16 cellular contexts compared by ENCODE assay signal in the genomic region with DNA sequence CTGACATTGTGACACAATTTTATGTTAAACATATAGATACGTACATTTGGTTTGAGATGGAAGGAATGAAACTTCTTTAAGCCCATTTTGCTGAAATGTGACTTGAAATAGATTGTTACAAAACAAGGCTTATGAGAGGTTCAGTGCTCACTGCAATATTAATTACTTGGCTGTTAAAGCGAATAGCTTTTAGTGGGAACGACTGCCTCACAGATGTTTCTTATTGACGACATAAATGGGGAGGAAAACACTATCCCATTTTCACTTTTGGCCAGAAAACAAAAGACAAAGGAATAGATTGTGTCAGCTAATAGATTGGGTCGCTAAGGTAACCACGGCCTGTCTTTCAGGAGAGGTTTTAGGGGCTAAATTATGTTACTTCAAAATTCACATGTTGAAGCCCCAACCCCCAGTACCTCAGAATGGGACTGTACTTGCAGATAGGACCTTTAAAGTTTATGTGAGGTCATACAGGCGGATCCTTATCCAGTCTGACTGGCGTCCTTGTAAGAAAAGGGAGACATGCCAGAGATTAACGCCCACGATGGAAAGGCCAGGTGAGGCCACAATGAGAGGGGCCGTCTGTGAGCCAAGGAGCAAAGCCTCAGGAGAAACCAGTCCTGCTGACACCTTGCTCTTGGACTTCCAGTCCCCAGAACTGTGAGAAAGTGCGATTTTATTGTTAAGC. TPM values are rescaled to one million over a fixed set of nuclear protein-coding genes. Genes with fewer than 3 reads are reported as not detected.
DNase-seq lines count a peak whose midpoint lies in the region; ATAC-seq and TF ChIP-seq lines count a peak whose summit lies in the region.
"Had no signal": no experiment of that assay in that cellular context is flagged by ENCODE, and none has a peak within 500 bp of the region (broad histone marks: within the 10 kb centered on the region; RNA-seq: fewer than 3 reads in every experiment).

No MANE protein-coding gene starts in this region.

- H3K36me3 ChIP-seq in GM23248 (ENCODE audit: low read depth) = peaks cover 4% of the 10 kb centered on the region; the same call in 1 of the 2 replicates

- H3K27me3 ChIP-seq in GM23248 (replicated peaks; ENCODE audit: insufficient read depth) (no peaks in the 10 kb centered on the region), dorsolateral prefrontal cortex (no peaks in the 10 kb centered on the region)

- H3K4me3 ChIP-seq in GM23248 (peak overlapping the region; percentile 24; the same call in 1 of the 2 replicates), dorsolateral prefrontal cortex (peak overlapping the region in 25 of 59 donors; percentile 3 to 47 (median 16))

- peak overlapping the region; percentile 10 for H3K4me2 ChIP-seq in GM23248 (ENCODE audit: unreplicated experiment)

- H3K27ac ChIP-seq in GM23248 (0 out of 2 replicates have a peak overlapping the region, but pooled peaks have one; percentile 35), dorsolateral prefrontal cortex (peak overlapping the region; percentile 41 to 96 (median 88))
- H3K27ac ChIP-seq: HL-60 had no signal

- H3K79me2 ChIP-seq in GM23248 (ENCODE audit: insufficient read depth) = peaks cover 85% of the 10 kb centered on the region

- DNase-seq in GM23248 (peak; percentile 23), dorsolateral prefrontal cortex (no peak), left ventricle myocardium superior (no peak), sciatic nerve (ENCODE audit: low spot score) (no peak), NCI-H2029 (lab: John Stamatoyannopoulos, UW) (no peak), NCI-H1105 (lab: John Stamatoyannopoulos, UW) (no peak), dedifferentiated amniotic fluid mesenchymal stem cell (ENCODE audit: extremely low spot score) (no peak)
- DNase-seq in activated CD8-positive, alpha-beta memory T cell treated with anti-CD3 and anti-CD28 coated beads, Interleukin-2, amount 50 U/mL, for 48 hours = no peak
- DNase-seq: central memory CD4-positive, alpha-beta T cell; NCI-H1436 treated with DMSO at 0.1 percent for 48 hours; NCI-H510A; stimulated activated CD4-positive, alpha-beta T cell treated with anti-CD3 and anti-CD28 coated beads, Interleukin-12 subunit alpha, Interleukin-12 subunit beta, amount 100 ng/mL, for 4 hours; stimulated activated naive CD8-positive, alpha-beta T cell treated with anti-CD3 and anti-CD28 coated beads, Interleukin-15, amount 100 ng/mL, for 72 hours had no signal

- WGBS in GM23248 (ENCODE audit: low coverage in 1 of 2, low lambda C conversion rate in 2 of 2, missing lambda C conversion rate in 2 of 2), 2 experiments = 27 to 29% methylated on average over 12 of the region's 12 CpGs

- no peaks in the 10 kb centered on the region for H3K9me2 ChIP-seq in GM23248 (ENCODE audit: insufficient read depth)

- H3F3A ChIP-seq in GM23248 (ENCODE audit: insufficient read depth) = no peaks in the 10 kb centered on the region; the same call in 1 of the 2 replicates

- no peak for TF ChIP-seq CTCF in dorsolateral prefrontal cortex (IDR thresholded peaks at IDR 0.05 in 54 of 56, conservative IDR thresholded peaks at IDR 0.05 in 2 of 56; ENCODE audit: low read depth in 1 of 56, partially characterized antibody in 56 of 56)

- no peaks in the 10 kb centered on the region for H4K20me1 ChIP-seq in GM23248 (ENCODE audit: insufficient read depth)

- in situ Hi-C loops in GM23248 (cut with MboI) = no loop called here

- H3K9me3 ChIP-seq in GM23248 (ENCODE audit: low read depth) = no peaks in the 10 kb centered on the region

- peaks cover 18% of the 10 kb centered on the region for H3K4me1 ChIP-seq in GM23248 (ENCODE audit: insufficient read depth)

- peak; percentile 57 for ATAC-seq in left ventricle myocardium superior
- peak; percentile 68 for ATAC-seq in sciatic nerve
- ATAC-seq: activated naive CD4-positive, alpha-beta T cell treated with anti-CD3 and anti-CD28 coated beads, Interleukin-2, amount 50 U/mL, for 72 hours; Panc1; stimulated activated naive CD8-positive, alpha-beta T cell treated with anti-CD3 and anti-CD28 coated beads, Interleukin-15, amount 100 ng/mL, for 72 hours had no signal

- intact Hi-C loops in dorsolateral prefrontal cortex (cut with DNase I) = no loop called here
- intact Hi-C loops in left ventricle myocardium superior (cut with micrococcal nuclease) = no loop called here
- intact Hi-C loops in sciatic nerve (cut with DNase I) = no loop called here

- 0 out of 2 replicates have a peak overlapping the region, but pooled peaks have one; percentile 6 for H3K9ac ChIP-seq in GM23248

- peak overlapping the region; percentile 68 for H2AFZ ChIP-seq in GM23248

RNA-seq across cellular contexts. Expression of gene INPP1, which starts 10.8 kb away (rescaled TPM):
- 4.2 and 7.1 TPM in 2 replicates for total RNA-seq in GM23248 (2014; rRNA removed; shearing (Covaris generic))
- 28.7 and 29.6 TPM in 2 replicates for polyA plus RNA-seq in GM23248 (2016; fragmentation: Nextera tagmentation; extraction: Ambion mirVana)
- total RNA-seq in dorsolateral prefrontal cortex (10 to 100 TPM; 32.3 to 82.1 (median 48.4) TPM), left ventricle myocardium superior (15.8 TPM), sciatic nerve (31.7 TPM)

RNA-seq across cellular contexts. Expression of gene HIBCH, which starts 34.5 kb away (rescaled TPM):
- total RNA-seq in GM23248 (2014; rRNA removed; shearing (Covaris generic)) = 10.4 and 12.0 TPM in 2 replicates
- polyA plus RNA-seq in GM23248 (2016; fragmentation: Nextera tagmentation; extraction: Ambion mirVana) = 28.9 and 29.0 TPM in 2 replicates
- total RNA-seq in dorsolateral prefrontal cortex (100 to 1,000 TPM in 4 of 120 experiments, 10 to 100 TPM in 116; 29.2 to 189 (median 49.2) TPM), left ventricle myocardium superior (24.2 TPM), sciatic nerve (41.5 TPM)

RNA-seq across cellular contexts. Expression of gene MFSD6, which starts 54.0 kb away (rescaled TPM):
- total RNA-seq in GM23248 (2014; rRNA removed; shearing (Covaris generic)) = 4.9 and 6.7 TPM in 2 replicates
- 3.2 and 4.2 TPM in 2 replicates for polyA plus RNA-seq in GM23248 (2016; fragmentation: Nextera tagmentation; extraction: Ambion mirVana)
- total RNA-seq in dorsolateral prefrontal cortex (100 to 1,000 TPM in 107 of 120 experiments, 10 to 100 TPM in 13; 57.2 to 174 (median 137) TPM), left ventricle myocardium superior (24.4 TPM), sciatic nerve (47.5 TPM)
